ENCODE assay signal across 8 cellular contexts in genomic region chr17:30602027-30602795, GRCh38.
DNase-seq lines count a peak whose midpoint lies in the region; FAIRE-seq and TF ChIP-seq lines count a peak whose summit lies in the region.
"Not testable (repeated sequence)": the region's sequence is repeated elsewhere in the genome, so short reads cannot be mapped to it uniquely, and the experiment has no call there.

No MANE protein-coding gene starts in this region.

- not testable (repeated sequence) for H2AFZ ChIP-seq in ACC112 (ENCODE audit: low read length, unreplicated experiment); endothelial cell of umbilical vein (ENCODE audit: low read depth, low read length)

- not testable (repeated sequence) for FAIRE-seq in endothelial cell of umbilical vein (lab: Jason Lieb, UNC)
- FAIRE-seq in kidney (lab: Jason Lieb, UNC), result peak; percentile 27

- dilution Hi-C loops in endothelial cell of umbilical vein (cut with MboI; ENCODE audit: extremely low pct_ligation_motif_present, low sequenced_read_pairs), result not testable (repeated sequence)

- peak overlapping the region; percentile 76 for H3K4me2 ChIP-seq in endothelial cell of umbilical vein (ENCODE audit: insufficient read depth, low read length)

- not testable (repeated sequence) for H3K9me3 Mint-ChIP-seq in T-helper 2 cell treated with Interferon-gamma antibody and Interleukin-4, amounts not matched to agents 5 μg/mL and 100 μg/mL, for 36 hours; progenitor cell of endocrine pancreas (ENCODE audit: low read depth)

- not testable (repeated sequence) for H3K9me3 ChIP-seq in endothelial cell of umbilical vein (replicated peaks; ENCODE audit: control insufficient read depth, insufficient read depth, low read length); kidney (ENCODE audit: control insufficient read depth in 1 of 2, low read length in 2 of 2)

- H3K36me3 ChIP-seq in ACC112 (ENCODE audit: insufficient read depth, low read length); endothelial cell of umbilical vein (ENCODE audit: control insufficient read depth in 2 of 2, extremely low read depth in 1 of 2, insufficient read depth in 2 of 2, low read length in 2 of 2); kidney (ENCODE audit: control insufficient read depth in 1 of 2, insufficient read depth in 2 of 2, low read length in 2 of 2): not testable (repeated sequence)

- TSS peak; percentile 26 for BruUV-seq in endothelial cell of umbilical vein (replicated peaks; lab: Mats Ljungman, UMichigan)

- not testable (repeated sequence) for H3K9me1 ChIP-seq in endothelial cell of umbilical vein (replicated peaks; ENCODE audit: control insufficient read depth, extremely low read depth, insufficient read depth, low read length)

- CTCF ChIA-PET in endothelial cell of umbilical vein (lab: Charles Lee), result not testable (repeated sequence)

- not testable (repeated sequence) for H3K4me1 ChIP-seq in ACC112 (ENCODE audit: control insufficient read depth, insufficient read depth, low read length, unreplicated experiment); endothelial cell of umbilical vein (ENCODE audit: control insufficient read depth, extremely low read depth, insufficient read depth, low read length); kidney (ENCODE audit: control insufficient read depth in 1 of 2, insufficient read depth in 1 of 2, low read depth in 1 of 2, low read length in 2 of 2)

- H3K79me2 ChIP-seq in ACC112 (ENCODE audit: control insufficient read depth, insufficient read depth, low read length, unreplicated experiment), result peaks cover 46% of the 10 kb centered on the region
- peaks cover 30% of the 10 kb centered on the region for H3K79me2 ChIP-seq in endothelial cell of umbilical vein (ENCODE audit: control insufficient read depth, insufficient read depth, low read length)

- H3K27ac ChIP-seq in ACC112 (ENCODE audit: low read depth, low read length); endothelial cell of umbilical vein (ENCODE audit: insufficient read depth, low read depth, low read length); kidney (ENCODE audit: low read depth in 2 of 2, low read length in 2 of 2): not testable (repeated sequence)

- not testable (repeated sequence) for H3K27me3 ChIP-seq in ACC112 (ENCODE audit: insufficient read depth, low read length); endothelial cell of umbilical vein (ENCODE audit: control insufficient read depth in 2 of 2, insufficient read depth in 2 of 2, low read length in 2 of 2)

- POLR2A ChIA-PET in endothelial cell of umbilical vein (lab: Charles Lee), result interaction anchor here (0.7 kb wide), 1 partner anchor 11 kb away, joined by 5 read pairs; no protein-coding TSS in a partner anchor

- DNase-seq in GM04504 (ENCODE audit: low read depth) (peak; percentile 23), amniotic epithelial cell (ENCODE audit: low read depth) (peak; percentile 45), endothelial cell of umbilical vein (ENCODE audit: low read depth, low spot score) (peak; percentile 11)
- DNase-seq in NB4 (ENCODE audit: low read depth); T-helper 2 cell treated with Interferon-gamma antibody and Interleukin-4, amounts not matched to agents 5 μg/mL and 100 μg/mL, for 36 hours (ENCODE audit: low spot score); kidney; progenitor cell of endocrine pancreas (ENCODE audit: low spot score, unreplicated experiment): not testable (repeated sequence)

- H3K4me1 Mint-ChIP-seq in T-helper 2 cell treated with Interferon-gamma antibody and Interleukin-4, amounts not matched to agents 5 μg/mL and 100 μg/mL, for 36 hours (ENCODE audit: low read depth), result peaks cover 25% of the 10 kb centered on the region
- H3K4me1 Mint-ChIP-seq in progenitor cell of endocrine pancreas (ENCODE audit: low read depth), result peaks cover 18% of the 10 kb centered on the region

- H3K36me3 Mint-ChIP-seq in T-helper 2 cell treated with Interferon-gamma antibody and Interleukin-4, amounts not matched to agents 5 μg/mL and 100 μg/mL, for 36 hours (ENCODE audit: low read depth); progenitor cell of endocrine pancreas (ENCODE audit: insufficient read depth): not testable (repeated sequence)

- H3K27me3 Mint-ChIP-seq in T-helper 2 cell treated with Interferon-gamma antibody and Interleukin-4, amounts not matched to agents 5 μg/mL and 100 μg/mL, for 36 hours (ENCODE audit: low read depth), result peaks cover 12% of the 10 kb centered on the region
- H3K27me3 Mint-ChIP-seq in progenitor cell of endocrine pancreas, result not testable (repeated sequence)

- H3K9ac ChIP-seq in endothelial cell of umbilical vein (replicated peaks; ENCODE audit: extremely low read depth, insufficient read depth, low read length); kidney (ENCODE audit: low read length in 2 of 2): not testable (repeated sequence)

- not testable (repeated sequence) for TF ChIP-seq CTCF in NB4 (IDR thresholded peaks at IDR 0.05; ENCODE audit: low read depth, low read length); endothelial cell of umbilical vein (IDR thresholded peaks at IDR 0.05; ENCODE audit: extremely low read depth in 1 of 2, insufficient read depth in 1 of 2, low read depth in 1 of 2, low read length in 2 of 2); kidney (IDR thresholded peaks at IDR 0.05; ENCODE audit: borderline replicate concordance, extremely low read depth, insufficient read depth); progenitor cell of endocrine pancreas (IDR thresholded peaks at IDR 0.05; ENCODE audit: unreplicated experiment)

- H4K20me1 ChIP-seq in endothelial cell of umbilical vein (replicated peaks; ENCODE audit: control insufficient read depth, extremely low read depth, insufficient read depth, low read length), result not testable (repeated sequence)

- H3K27ac Mint-ChIP-seq in T-helper 2 cell treated with Interferon-gamma antibody and Interleukin-4, amounts not matched to agents 5 μg/mL and 100 μg/mL, for 36 hours, result peak overlapping the region; percentile 55
- H3K27ac Mint-ChIP-seq in progenitor cell of endocrine pancreas, result peak overlapping the region; percentile 94

- peak overlapping the region; percentile 99 for H3K4me3 ChIP-seq in ACC112 (ENCODE audit: low read depth, low read length)
- H3K4me3 ChIP-seq in NB4 (ENCODE audit: low read depth, low read length), result peak overlapping the region; percentile 61
- H3K4me3 ChIP-seq in endothelial cell of umbilical vein (replicated peaks in 1 of 3; ENCODE audit: insufficient read depth in 1 of 3, low read depth in 1 of 3, low read length in 3 of 3), result peak overlapping the region in 1 of 3 experiments; percentile 43
- H3K4me3 ChIP-seq in kidney (ENCODE audit: low read length in 2 of 2), result peak overlapping the region; percentile 26 to 58

- not testable (repeated sequence) for TF ChIP-seq POLR2A in NB4 (IDR thresholded peaks at IDR 0.05; ENCODE audit: extremely low read depth, insufficient read length); endothelial cell of umbilical vein (IDR thresholded peaks at IDR 0.05; ENCODE audit: low read depth, low read length)

- H3K4me3 Mint-ChIP-seq in T-helper 2 cell treated with Interferon-gamma antibody and Interleukin-4, amounts not matched to agents 5 μg/mL and 100 μg/mL, for 36 hours, result peak overlapping the region; percentile 96
- peak overlapping the region; percentile 97 for H3K4me3 Mint-ChIP-seq in progenitor cell of endocrine pancreas (ENCODE audit: low read depth)

- intact Hi-C loops in endothelial cell of umbilical vein (cut with micrococcal nuclease), result loop anchor here (5.0 kb wide), 1 partner anchor 115 kb away; no protein-coding TSS in a partner anchor
- intact Hi-C loops in kidney (cut with DNase I), result not testable (repeated sequence)
